11 cellular contexts compared by ENCODE assay signal in the genomic region with DNA sequence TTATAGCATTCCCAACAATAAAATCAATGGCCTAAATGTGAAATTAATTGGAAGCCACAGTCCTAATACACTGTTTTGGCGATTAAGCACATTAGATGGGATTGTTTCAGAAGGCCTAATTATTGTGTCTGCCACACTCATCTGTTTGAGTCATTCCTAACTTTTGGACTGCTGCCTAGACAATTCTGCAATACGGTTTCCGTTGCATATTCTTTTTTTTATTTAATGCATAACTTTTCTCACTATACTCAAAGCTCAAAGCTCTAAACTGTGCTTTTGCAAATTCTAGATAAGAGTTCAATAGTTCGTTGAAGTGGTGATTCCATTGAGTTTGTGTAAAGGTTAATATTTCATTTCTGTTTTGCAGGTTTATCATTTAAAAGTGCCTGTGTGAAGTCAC. TPM values are rescaled to one million over a fixed set of nuclear protein-coding genes. Genes with fewer than 3 reads are reported as not detected.
DNase-seq lines count a peak whose midpoint lies in the region; ATAC-seq and TF ChIP-seq lines count a peak whose summit lies in the region.
"Had no signal": no experiment of that assay in that cellular context is flagged by ENCODE, and none has a peak within 500 bp of the region (broad histone marks: within the 10 kb centered on the region; RNA-seq: fewer than 3 reads in every experiment).

No MANE protein-coding gene starts in this region.

- TF ChIP-seq CTCF in WI38 (IDR thresholded peaks at IDR 0.05; ENCODE audit: low read depth, low read length), result no peak

- in situ Hi-C loops in G401 (cut with HindIII; ENCODE audit: low sequenced_read_pairs), result no loop called here

- intact Hi-C loops in sciatic nerve (cut with DNase I) (no loop called here), head of caudate nucleus (cut with DNase I) (no loop called here)

- H3K4me3 ChIP-seq in WI38 (ENCODE audit: low read depth, low read length), result peak overlapping the region; percentile 23; the same call in 1 of the 2 replicates
- H3K4me3 ChIP-seq: lower lobe of right lung had no signal

- peak; percentile 55 for DNase-seq in G401 (ENCODE audit: low spot score)
- DNase-seq in glomerular visceral epithelial cell (ENCODE audit: extremely low spot score), result peak; percentile 63
- DNase-seq in sciatic nerve (ENCODE audit: low spot score), result no peak
- no peak for DNase-seq in retina
- DNase-seq in head of caudate nucleus, result no peak
- DNase-seq in NCI-H748 (lab: John Stamatoyannopoulos, UW; ENCODE audit: unreplicated experiment), result no peak
- DNase-seq in GF-D8 (lab: John Stamatoyannopoulos, UW), result no peak
- DNase-seq: DND-41, lower lobe of right lung, WERI-Rb-1 had no signal

- peak; percentile 45 for ATAC-seq in sciatic nerve

RNA-seq across cellular contexts. Expression of gene MBNL2, which starts 53.1 kb away (rescaled TPM):
- 1.7 and 3.0 TPM in 2 replicates for total RNA-seq in G401 (2014; rRNA removed; shearing (Covaris generic))
- total RNA-seq in sciatic nerve, result 102 TPM

Comparison
In these comparisons a context has a peak if more than half of its experiments do, and no peak if none do; other contexts are left out.
1. DNase-seq: peak in G401 (single experiment) and glomerular visceral epithelial cell (single experiment); none in sciatic nerve (single experiment), retina (single experiment), head of caudate nucleus (0 of 42), NCI-H748 (single experiment) and GF-D8 (single experiment).
2. RNA of gene MBNL2, which starts 53.1 kb away (total RNA-seq): 102 TPM in sciatic nerve (single experiment); 1.7 to 3.0 TPM in G401; every median in the first group is over 10 times any median in the second.